ENCODE assay signal across 28 cellular contexts in genomic region chr4:64846417-64846816, GRCh38.
"Had no signal": no experiment of that assay in that cellular context is flagged by ENCODE, and none has a peak within 500 bp of the region (broad histone marks: within the 10 kb centered on the region; RNA-seq: fewer than 3 reads in every experiment).

No MANE protein-coding gene starts in this region.

- H3K4me1 Mint-ChIP-seq: nephron; neural progenitor cell; stimulated activated effector memory CD8-positive, alpha-beta T cell treated with anti-CD3 and anti-CD28 coated beads, Interleukin-12 subunit alpha, Interleukin-12 subunit beta, amount 100 ng/mL, for 72 hours; stimulated activated naive B cell treated with anti-CD40 and anti-IgM and Interleukin-4, amounts not matched to agents 10 μg/mL and 1 μg/mL and 100 μg/mL, for 72 hours had no signal

- H3K79me2 ChIP-seq: parathyroid adenoma had no signal

- FAIRE-seq: small intestine, urothelium cell line had no signal

- ATAC-seq: psoas muscle; right cardiac atrium; right lobe of liver; stimulated activated effector memory CD8-positive, alpha-beta T cell treated with anti-CD3 and anti-CD28 coated beads, Interleukin-12 subunit alpha, Interleukin-12 subunit beta, amount 100 ng/mL, for 72 hours; stimulated activated naive B cell treated with anti-CD40 and anti-IgM and Interleukin-4, amounts not matched to agents 10 μg/mL and 1 μg/mL and 100 μg/mL, for 72 hours had no signal

- H3K36me3 ChIP-seq: neural progenitor cell, ovary, right lobe of liver, sigmoid colon, stomach, thoracic aorta, thyroid gland, tibial nerve, upper lobe of left lung, vagina had no signal

- H3K27me3 Mint-ChIP-seq: progenitor cell of endocrine pancreas; stimulated activated naive B cell treated with anti-CD40 and anti-IgM and Interleukin-4, amounts not matched to agents 10 μg/mL and 1 μg/mL and 100 μg/mL, for 72 hours; stimulated activated naive CD8-positive, alpha-beta T cell treated with anti-CD3 and anti-CD28 coated beads, Interleukin-15, Interleukin-2, amounts not matched to agents 100 ng/mL and 50 ng/mL, for 24 hours had no signal

- H3K27ac Mint-ChIP-seq: nephron; neural progenitor cell; progenitor cell of endocrine pancreas; stimulated activated effector memory CD8-positive, alpha-beta T cell treated with anti-CD3 and anti-CD28 coated beads, Interleukin-12 subunit alpha, Interleukin-12 subunit beta, amount 100 ng/mL, for 72 hours; stimulated activated naive B cell treated with anti-CD40 and anti-IgM and Interleukin-4, amounts not matched to agents 10 μg/mL and 1 μg/mL and 100 μg/mL, for 72 hours; stimulated activated naive CD8-positive, alpha-beta T cell treated with anti-CD3 and anti-CD28 coated beads, Interleukin-15, Interleukin-2, amounts not matched to agents 100 ng/mL and 50 ng/mL, for 24 hours had no signal

- DNase-seq: occipital lobe; ovary; posterior cingulate gyrus; psoas muscle; right cardiac atrium; right lobe of liver; sigmoid colon; small intestine; stimulated activated CD4-positive, alpha-beta T cell treated with anti-CD3 and anti-CD28 coated beads, Interleukin-15, amount 100 ng/mL, for 24 hours; stimulated activated CD4-positive, alpha-beta T cell treated with anti-CD3 and anti-CD28 coated beads, Interleukin-2, amount 100 ng/mL, for 24 hours; stimulated activated CD4-positive, alpha-beta T cell treated with anti-CD3 and anti-CD28 coated beads, Interleukin-2, amount 100 ng/mL, for 48 hours; stimulated activated CD4-positive, alpha-beta T cell treated with anti-CD3 and anti-CD28 coated beads, Interleukin-4, amount 100 ng/mL, for 24 hours; stimulated activated naive B cell treated with anti-CD40 and anti-IgM and Interleukin-4, amounts not matched to agents 10 μg/mL and 1 μg/mL and 100 μg/mL, for 72 hours; stimulated activated naive CD4-positive, alpha-beta T cell treated with Interleukin-2 at 50 U/mL for 16 hours; stomach; thyroid gland; trophoblast cell; upper lobe of left lung had no signal

- H3K9me3 ChIP-seq: ovary, psoas muscle, right lobe of liver, sigmoid colon, thoracic aorta, thyroid gland, tibial nerve, upper lobe of left lung, vagina had no signal

- H3K4me3 Mint-ChIP-seq: nephron; neural progenitor cell; stimulated activated effector memory CD8-positive, alpha-beta T cell treated with anti-CD3 and anti-CD28 coated beads, Interleukin-12 subunit alpha, Interleukin-12 subunit beta, amount 100 ng/mL, for 72 hours; stimulated activated naive B cell treated with anti-CD40 and anti-IgM and Interleukin-4, amounts not matched to agents 10 μg/mL and 1 μg/mL and 100 μg/mL, for 72 hours; stimulated activated naive CD8-positive, alpha-beta T cell treated with anti-CD3 and anti-CD28 coated beads, Interleukin-15, Interleukin-2, amounts not matched to agents 100 ng/mL and 50 ng/mL, for 24 hours had no signal

- H3K4me1 ChIP-seq: neural progenitor cell, parathyroid adenoma, psoas muscle, right lobe of liver, sigmoid colon, stomach, thyroid gland, tibial nerve, upper lobe of left lung, vagina had no signal

- H3K9ac ChIP-seq: neural progenitor cell, parathyroid adenoma had no signal

- H3K27ac ChIP-seq: neural progenitor cell, ovary, parathyroid adenoma, psoas muscle, right lobe of liver, sigmoid colon, stomach, thoracic aorta, thyroid gland, tibial nerve, upper lobe of left lung, vagina had no signal

- H2AFZ ChIP-seq: neural progenitor cell, parathyroid adenoma had no signal

- H3K4me2 ChIP-seq: neural progenitor cell had no signal

- H3K36me3 Mint-ChIP-seq: neural progenitor cell; stimulated activated effector memory CD8-positive, alpha-beta T cell treated with anti-CD3 and anti-CD28 coated beads, Interleukin-12 subunit alpha, Interleukin-12 subunit beta, amount 100 ng/mL, for 72 hours; stimulated activated naive B cell treated with anti-CD40 and anti-IgM and Interleukin-4, amounts not matched to agents 10 μg/mL and 1 μg/mL and 100 μg/mL, for 72 hours had no signal

- H3K9me3 Mint-ChIP-seq: neural progenitor cell; stimulated activated naive B cell treated with anti-CD40 and anti-IgM and Interleukin-4, amounts not matched to agents 10 μg/mL and 1 μg/mL and 100 μg/mL, for 72 hours had no signal

- H3K27me3 ChIP-seq: neural progenitor cell, ovary, right lobe of liver, sigmoid colon, stomach, thyroid gland, tibial nerve, upper lobe of left lung, vagina had no signal

- H3K4me3 ChIP-seq: neural progenitor cell, ovary, psoas muscle, right lobe of liver, sigmoid colon, stomach, thoracic aorta, thyroid gland, tibial nerve, upper lobe of left lung, vagina had no signal
